ENCODE assay signal across 1 cellular context in the genomic region with DNA sequence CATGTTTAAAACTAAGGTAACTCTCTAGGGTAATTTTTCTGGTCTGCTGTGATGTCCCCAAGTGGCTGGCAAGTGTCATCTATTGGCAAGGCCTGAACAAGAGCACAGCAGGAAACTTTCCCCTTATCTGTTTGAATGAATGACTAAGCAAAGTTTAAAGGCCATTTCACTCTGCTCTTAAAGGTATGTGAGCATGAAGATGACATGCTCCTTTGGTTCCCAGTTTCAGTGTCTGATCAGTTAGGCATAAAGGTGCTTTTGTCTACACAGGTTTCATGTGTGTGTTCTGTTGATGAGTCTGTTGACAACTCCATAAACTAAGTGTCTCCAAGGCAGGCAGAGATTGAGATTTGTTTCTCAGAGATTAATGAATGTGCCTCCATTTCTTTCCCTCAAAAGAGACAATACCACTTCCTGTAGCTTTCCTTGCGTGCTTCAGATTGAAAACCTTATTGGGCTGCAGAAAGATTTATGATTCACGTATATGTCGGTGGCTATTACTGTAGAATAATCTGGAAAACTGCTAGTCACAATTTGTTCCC.
TF ChIP-seq lines count a peak whose summit lies in the region.

No MANE protein-coding gene starts in this region.

TF ChIP-seq in K562, 482 proteins besides CTCF, POLR2A, EP300 and RAD21 (continued from another document and continues in another):
- TF ChIP-seq, protein P1, sequence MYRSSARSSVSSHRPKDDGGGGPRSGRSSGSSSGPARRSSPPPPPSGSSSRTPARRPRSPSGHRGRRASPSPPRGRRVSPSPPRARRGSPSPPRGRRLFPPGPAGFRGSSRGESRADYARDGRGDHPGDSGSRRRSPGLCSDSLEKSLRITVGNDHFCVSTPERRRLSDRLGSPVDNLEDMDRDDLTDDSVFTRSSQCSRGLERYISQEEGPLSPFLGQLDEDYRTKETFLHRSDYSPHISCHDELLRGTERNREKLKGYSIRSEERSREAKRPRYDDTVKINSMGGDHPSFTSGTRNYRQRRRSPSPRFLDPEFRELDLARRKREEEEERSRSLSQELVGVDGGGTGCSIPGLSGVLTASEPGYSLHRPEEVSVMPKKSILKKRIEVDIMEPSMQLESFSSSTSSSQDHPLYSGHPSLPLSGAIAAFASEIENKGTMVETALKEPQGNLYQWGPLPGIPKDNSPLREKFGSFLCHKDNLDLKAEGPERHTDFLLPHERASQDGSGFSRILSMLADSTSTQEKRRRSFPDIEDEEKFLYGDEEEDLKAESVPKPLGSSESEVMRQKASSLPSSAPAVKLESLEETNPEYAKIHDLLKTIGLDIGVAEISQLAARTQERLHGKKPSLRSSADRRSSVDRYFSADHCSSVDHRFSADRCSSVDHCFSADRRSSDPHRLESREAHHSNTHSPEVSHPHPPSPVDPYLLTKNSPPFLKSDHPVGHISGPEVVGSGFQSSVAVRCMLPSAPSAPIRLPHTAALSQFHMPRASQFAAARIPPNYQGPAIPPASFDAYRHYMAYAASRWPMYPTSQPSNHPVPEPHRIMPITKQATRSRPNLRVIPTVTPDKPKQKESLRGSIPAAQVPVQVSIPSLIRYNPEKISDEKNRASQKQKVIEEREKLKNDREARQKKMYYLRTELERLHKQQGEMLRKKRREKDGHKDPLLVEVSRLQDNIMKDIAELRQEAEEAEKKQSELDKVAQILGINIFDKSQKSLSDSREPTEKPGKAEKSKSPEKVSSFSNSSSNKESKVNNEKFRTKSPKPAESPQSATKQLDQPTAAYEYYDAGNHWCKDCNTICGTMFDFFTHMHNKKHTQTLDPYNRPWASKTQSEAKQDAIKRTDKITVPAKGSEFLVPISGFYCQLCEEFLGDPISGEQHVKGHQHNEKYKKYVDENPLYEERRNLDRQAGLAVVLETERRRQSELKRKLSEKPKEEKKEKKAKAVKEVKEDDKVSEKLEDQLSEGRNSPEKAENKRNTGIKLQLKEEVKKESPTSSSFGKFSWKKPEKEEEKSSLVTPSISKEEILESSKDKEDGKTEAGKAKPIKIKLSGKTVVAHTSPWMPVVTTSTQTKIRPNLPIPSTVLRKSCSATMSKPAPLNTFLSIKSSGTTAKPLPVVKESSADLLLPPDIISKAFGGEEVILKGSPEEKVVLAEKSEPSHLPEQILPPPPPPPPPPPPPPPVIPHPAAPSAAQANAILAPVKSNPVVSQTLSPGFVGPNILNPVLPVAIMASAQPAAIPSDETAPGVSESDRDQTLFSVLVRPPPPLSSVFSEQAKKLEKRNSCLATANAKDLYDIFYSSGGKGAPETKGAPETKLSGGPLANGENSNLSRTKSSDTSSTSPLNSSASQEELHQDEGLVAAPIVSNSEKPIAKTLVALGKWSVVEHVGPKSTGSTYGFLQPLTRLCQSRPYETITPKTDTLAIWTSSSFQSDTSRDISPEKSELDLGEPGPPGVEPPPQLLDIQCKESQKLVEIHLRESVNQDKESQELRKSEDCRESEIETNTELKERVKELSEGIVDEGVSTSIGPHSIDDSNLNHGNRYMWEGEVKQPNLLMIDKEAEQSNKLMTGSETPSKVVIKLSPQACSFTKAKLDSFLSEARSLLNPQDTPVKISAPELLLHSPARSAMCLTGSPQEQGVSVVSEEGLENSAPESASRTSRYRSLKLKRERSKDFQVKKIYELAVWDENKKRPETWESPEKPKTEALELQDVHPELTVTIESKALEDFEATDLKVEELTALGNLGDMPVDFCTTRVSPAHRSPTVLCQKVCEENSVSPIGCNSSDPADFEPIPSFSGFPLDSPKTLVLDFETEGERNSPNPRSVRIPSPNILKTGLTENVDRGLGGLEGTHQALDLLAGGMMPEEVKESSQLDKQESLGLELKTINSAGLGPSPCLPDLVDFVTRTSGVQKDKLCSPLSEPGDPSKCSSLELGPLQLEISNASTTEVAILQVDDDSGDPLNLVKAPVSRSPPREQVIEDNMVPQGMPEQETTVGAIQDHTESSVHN (IDR thresholded peaks at IDR 0.05; ENCODE audit: borderline replicate concordance in 1 of 2, low read depth in 1 of 2) = peak in 1 of 2 experiments; percentile 51; a peak in 1 of 4 replicates
- TF ChIP-seq NFIX (CRISPR knock-in tag; IDR thresholded peaks at IDR 0.05; ENCODE audit: low read depth) = no peak
- TF ChIP-seq TRIM24 (IDR thresholded peaks at IDR 0.05) = peak; percentile 56 to 60; a peak in 3 of 4 replicates
- no peak for TF ChIP-seq KAT7 (CRISPR knock-in tag; IDR thresholded peaks at IDR 0.05; ENCODE audit: borderline replicate concordance)
- TF ChIP-seq MGA (IDR thresholded peaks at IDR 0.05) = peak; percentile 39; the same call in 1 of the 2 replicates
- no peak; the same call in 1 of the 2 replicates for TF ChIP-seq ZNF589 (CRISPR knock-in tag; IDR thresholded peaks at IDR 0.05; ENCODE audit: low read depth)
- no peak for TF ChIP-seq ASH1L (IDR thresholded peaks at IDR 0.05; ENCODE audit: borderline replicate concordance, low read depth, partially characterized antibody)
- TF ChIP-seq ETV1 (tag; conservative IDR thresholded peaks at IDR 0.05; ENCODE audit: low read depth) = peak; percentile 33
- TF ChIP-seq ZNF24 (IDR thresholded peaks at IDR 0.05) = peak; percentile 43; the same call in 1 of the 2 replicates
- 0 out of 2 replicates have a peak, but pooled peaks have one; percentile 23 for TF ChIP-seq SMAD4 (CRISPR knock-in tag; conservative IDR thresholded peaks at IDR 0.05)
- TF ChIP-seq MED1 (CRISPR knock-in tag; IDR thresholded peaks at IDR 0.05; ENCODE audit: borderline replicate concordance) = no peak
- no peak for TF ChIP-seq RBM17 (IDR thresholded peaks at IDR 0.05; ENCODE audit: borderline replicate concordance, low read depth, low read length)
- no peak for TF ChIP-seq ZNF644 (tag; IDR thresholded peaks at IDR 0.05; ENCODE audit: low read depth)
- TF ChIP-seq SMARCC2 (IDR thresholded peaks at IDR 0.05; ENCODE audit: low read depth) = peak; percentile 77
- TF ChIP-seq ZFPM2 (CRISPR knock-in tag; IDR thresholded peaks at IDR 0.05) = no peak
- peak; percentile 46; the same call in 1 of the 2 replicates for TF ChIP-seq ADNP (tag; IDR thresholded peaks at IDR 0.05)
- TF ChIP-seq ATF7 (IDR thresholded peaks at IDR 0.05) = peak; percentile 72
- no peak for TF ChIP-seq NCOA6 (IDR thresholded peaks at IDR 0.05)
- no peak for TF ChIP-seq TCF7L2 (IDR thresholded peaks at IDR 0.05; ENCODE audit: low read depth, low read length)
- TF ChIP-seq JUN (IDR thresholded peaks at IDR 0.05; ENCODE audit: borderline replicate concordance, low read depth, low read length) = no peak
- no peak for TF ChIP-seq JUN (CRISPR knock-in tag; IDR thresholded peaks at IDR 0.05; ENCODE audit: borderline replicate concordance)
- TF ChIP-seq RBM39 (optimal IDR thresholded peaks at IDR 0.05; ENCODE audit: low read depth, low read length) = no peak
- TF ChIP-seq GATA2 (CRISPR knock-in tag; IDR thresholded peaks at IDR 0.05) = 0 out of 2 replicates have a peak, but pooled peaks have one; percentile 23
- TF ChIP-seq DPF2 (IDR thresholded peaks at IDR 0.05) = peak; percentile 95
- TF ChIP-seq MTA2 (IDR thresholded peaks at IDR 0.05; ENCODE audit: low read depth) = 0 out of 2 replicates have a peak, but pooled peaks have one; percentile 19
- TF ChIP-seq NFIC (IDR thresholded peaks at IDR 0.05) = peak; percentile 61; the same call in 1 of the 2 replicates
- peak; percentile 49; the same call in 1 of the 2 replicates for TF ChIP-seq CXXC5 (CRISPR knock-in tag; IDR thresholded peaks at IDR 0.05)
- no peak for TF ChIP-seq XRCC3 (IDR thresholded peaks at IDR 0.05)
- peak; percentile 97 for TF ChIP-seq ZNF316 (IDR thresholded peaks at IDR 0.05)
- TF ChIP-seq, protein P2, sequence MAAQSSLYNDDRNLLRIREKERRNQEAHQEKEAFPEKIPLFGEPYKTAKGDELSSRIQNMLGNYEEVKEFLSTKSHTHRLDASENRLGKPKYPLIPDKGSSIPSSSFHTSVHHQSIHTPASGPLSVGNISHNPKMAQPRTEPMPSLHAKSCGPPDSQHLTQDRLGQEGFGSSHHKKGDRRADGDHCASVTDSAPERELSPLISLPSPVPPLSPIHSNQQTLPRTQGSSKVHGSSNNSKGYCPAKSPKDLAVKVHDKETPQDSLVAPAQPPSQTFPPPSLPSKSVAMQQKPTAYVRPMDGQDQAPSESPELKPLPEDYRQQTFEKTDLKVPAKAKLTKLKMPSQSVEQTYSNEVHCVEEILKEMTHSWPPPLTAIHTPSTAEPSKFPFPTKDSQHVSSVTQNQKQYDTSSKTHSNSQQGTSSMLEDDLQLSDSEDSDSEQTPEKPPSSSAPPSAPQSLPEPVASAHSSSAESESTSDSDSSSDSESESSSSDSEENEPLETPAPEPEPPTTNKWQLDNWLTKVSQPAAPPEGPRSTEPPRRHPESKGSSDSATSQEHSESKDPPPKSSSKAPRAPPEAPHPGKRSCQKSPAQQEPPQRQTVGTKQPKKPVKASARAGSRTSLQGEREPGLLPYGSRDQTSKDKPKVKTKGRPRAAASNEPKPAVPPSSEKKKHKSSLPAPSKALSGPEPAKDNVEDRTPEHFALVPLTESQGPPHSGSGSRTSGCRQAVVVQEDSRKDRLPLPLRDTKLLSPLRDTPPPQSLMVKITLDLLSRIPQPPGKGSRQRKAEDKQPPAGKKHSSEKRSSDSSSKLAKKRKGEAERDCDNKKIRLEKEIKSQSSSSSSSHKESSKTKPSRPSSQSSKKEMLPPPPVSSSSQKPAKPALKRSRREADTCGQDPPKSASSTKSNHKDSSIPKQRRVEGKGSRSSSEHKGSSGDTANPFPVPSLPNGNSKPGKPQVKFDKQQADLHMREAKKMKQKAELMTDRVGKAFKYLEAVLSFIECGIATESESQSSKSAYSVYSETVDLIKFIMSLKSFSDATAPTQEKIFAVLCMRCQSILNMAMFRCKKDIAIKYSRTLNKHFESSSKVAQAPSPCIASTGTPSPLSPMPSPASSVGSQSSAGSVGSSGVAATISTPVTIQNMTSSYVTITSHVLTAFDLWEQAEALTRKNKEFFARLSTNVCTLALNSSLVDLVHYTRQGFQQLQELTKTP (IDR thresholded peaks at IDR 0.05; ENCODE audit: low read depth in 1 of 2, partially characterized antibody in 2 of 2) = no peak
- 0 out of 2 replicates have a peak, but pooled peaks have one; percentile 0 for TF ChIP-seq GATAD2B (IDR thresholded peaks at IDR 0.05; ENCODE audit: borderline replicate concordance)
